Comparison of ENCODE assay signal across 12 cellular contexts in genomic region chr3:63232764-63233396, GRCh38.
A peak's percentile ranks its signal among the peaks of the same experiment; 100 is the strongest.
DNase-seq lines count a peak whose midpoint lies in the region; ATAC-seq and TF ChIP-seq lines count a peak whose summit lies in the region.
"Had no signal": no experiment of that assay in that cellular context is flagged by ENCODE, and none has a peak within 500 bp of the region (broad histone marks: within the 10 kb centered on the region; RNA-seq: fewer than 3 reads in every experiment).

No MANE protein-coding gene starts in this region.

- no peak for ATAC-seq in GM21447 (IDR thresholded peaks at IDR 0.05; ENCODE audit: unreplicated experiment)

- DNase-seq in NCI-H146 (lab: John Stamatoyannopoulos, UW) (peak; percentile 3), NCI-H146 treated with DMSO at 0.1 percent for 48 hours (lab: John Stamatoyannopoulos, UW; ENCODE audit: unreplicated experiment) (no peak), NCI-H345 treated with DMSO at 0.1 percent for 48 hours (lab: John Stamatoyannopoulos, UW; ENCODE audit: unreplicated experiment) (peak; percentile 3), choroid plexus epithelial cell (ENCODE audit: low read depth) (peak; percentile 22), pons (ENCODE audit: low spot score) (peak; percentile 22)
- no peak for DNase-seq in activated naive CD4-positive, alpha-beta T cell (lab: John Stamatoyannopoulos, UW)
- DNase-seq in activated CD8-positive, alpha-beta memory T cell treated with anti-CD3 and anti-CD28 coated beads for 24 hours = no peak
- DNase-seq: activated CD4-positive, alpha-beta T cell treated with anti-CD3 and anti-CD28 coated beads for 48 hours; CD4-positive, CD25-positive, alpha-beta regulatory T cell; NCI-H524 treated with DMSO at 0.1 percent for 48 hours had no signal

- H3K4me3 ChIP-seq in choroid plexus epithelial cell (ENCODE audit: low read depth, low read length) = no peak overlapping the region
- H3K4me3 ChIP-seq: coronary artery had no signal

- TF ChIP-seq CTCF in choroid plexus epithelial cell (conservative IDR thresholded peaks at IDR 0.05; ENCODE audit: low read depth, low read length) = peak; percentile 34

Comparison
In these comparisons a context has a peak if more than half of its experiments do, and no peak if none do; other contexts are left out.
1. DNase-seq: peak in NCI-H146 (single experiment), NCI-H345 treated with DMSO at 0.1 percent for 48 hours (single experiment), choroid plexus epithelial cell (single experiment) and pons (single experiment); none in NCI-H146 treated with DMSO at 0.1 percent for 48 hours (single experiment), activated naive CD4-positive, alpha-beta T cell (0 of 4) and activated CD8-positive, alpha-beta memory T cell treated with anti-CD3 and anti-CD28 coated beads for 24 hours (single experiment).